26 cellular contexts compared by ENCODE assay signal in the genomic region with DNA sequence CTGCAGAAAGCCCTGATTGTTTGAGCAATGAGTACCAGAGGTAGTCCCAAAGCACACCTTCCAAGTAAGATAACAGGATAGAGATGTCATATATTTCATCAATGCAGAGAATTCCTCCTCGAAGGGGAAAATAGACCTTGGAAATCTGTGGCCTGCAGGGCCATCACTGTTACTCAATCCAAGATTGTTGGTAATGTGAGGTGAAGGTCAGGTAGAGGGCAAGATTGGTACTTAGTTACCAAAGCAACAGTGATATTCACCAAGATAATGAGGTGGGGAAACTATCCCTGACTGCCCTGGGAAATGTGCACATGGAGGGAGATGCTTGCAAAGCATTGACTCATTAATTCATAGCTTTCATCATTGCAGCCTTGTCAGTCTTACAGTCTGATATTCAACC.
DNase-seq lines count a peak whose midpoint lies in the region; FAIRE-seq and TF ChIP-seq lines count a peak whose summit lies in the region.
"Had no signal": no experiment of that assay in that cellular context is flagged by ENCODE, and none has a peak within 500 bp of the region (broad histone marks: within the 10 kb centered on the region; RNA-seq: fewer than 3 reads in every experiment).

No MANE protein-coding gene starts in this region.

- H3K36me3 Mint-ChIP-seq in MCF 10A (ENCODE audit: insufficient read depth, unreplicated experiment), result no peaks in the 10 kb centered on the region
- no peaks in the 10 kb centered on the region for H3K36me3 Mint-ChIP-seq in neural progenitor cell
- H3K36me3 Mint-ChIP-seq: CD14-positive monocyte; CD8-positive, alpha-beta memory T cell had no signal

- no peak overlapping the region for H4K5ac ChIP-seq in H1 (ENCODE audit: insufficient read length, low read depth, low read length)

- no peaks in the 10 kb centered on the region for H3K79me2 ChIP-seq in mammary epithelial cell (ENCODE audit: insufficient read depth, low read length)
- H3K79me2 ChIP-seq in H1 (ENCODE audit: control insufficient read depth in 1 of 2, insufficient read depth in 2 of 2, low read length in 2 of 2), result no peaks in the 10 kb centered on the region
- H3K79me2 ChIP-seq in neural progenitor cell (ENCODE audit: low read depth), result no peaks in the 10 kb centered on the region

- WGBS in mammary epithelial cell (ENCODE audit: low coverage, missing lambda C conversion rate), result 15% methylated on average over 1 of the region's 1 CpG
- 92% methylated on average over 1 of the region's 1 CpG; no CpG with 5 or more reads in 1 of the 2 experiments for WGBS in H1 (ENCODE audit: extremely low coverage in 1 of 2, insufficient coverage in 1 of 2, insufficient read length in 1 of 2, insufficient replicate concordance in 2 of 2, low coverage in 1 of 2, low lambda C conversion rate in 2 of 2, missing lambda C conversion rate in 1 of 2), 2 experiments

- no peak overlapping the region for H3K14ac ChIP-seq in H1 (ENCODE audit: insufficient read length)

- no peak for TF ChIP-seq RAD21 in H1 (IDR thresholded peaks at IDR 0.05 in 1 of 2, conservative IDR thresholded peaks at IDR 0.05 in 1 of 2; ENCODE audit: low read depth in 2 of 2, low read length in 2 of 2)

- H3K27me3 ChIP-seq in mammary epithelial cell (ENCODE audit: insufficient read depth, low read length), result no peaks in the 10 kb centered on the region
- no peaks in the 10 kb centered on the region for H3K27me3 ChIP-seq in H1 (replicated peaks in 1 of 4; ENCODE audit: control insufficient read depth in 3 of 4, extremely low read depth in 1 of 4, insufficient read depth in 3 of 4, low read length in 3 of 4)
- H3K27me3 ChIP-seq in neural progenitor cell, result no peaks in the 10 kb centered on the region
- H3K27me3 ChIP-seq: BE2C; BLaER1 treated with 17β-estradiol and CSF1 and Interleukin-3, amounts not matched to agents 10 nM and 100 nM had no signal

- H2AFZ ChIP-seq in mammary epithelial cell (ENCODE audit: low read depth, low read length) (no peak overlapping the region), H1 (ENCODE audit: low read length) (0 out of 2 replicates have a peak overlapping the region, but pooled peaks have one; percentile 14), neural progenitor cell (replicated peaks) (peak overlapping the region; percentile 13)

- H3K79me1 ChIP-seq in H1 (ENCODE audit: low read depth, low read length), result no peaks in the 10 kb centered on the region

- no peak overlapping the region for H3K23ac ChIP-seq in H1 (ENCODE audit: insufficient read length)

- H2BK15ac ChIP-seq in H1 (ENCODE audit: low read length), result no peak overlapping the region

- no peaks in the 10 kb centered on the region for H4K20me1 ChIP-seq in mammary epithelial cell (ENCODE audit: insufficient read depth, low read length)
- no peaks in the 10 kb centered on the region for H4K20me1 ChIP-seq in H1 (replicated peaks in 1 of 2; ENCODE audit: control insufficient read depth in 1 of 2, insufficient read depth in 2 of 2, low read length in 2 of 2)
- H4K20me1 ChIP-seq in neural progenitor cell (ENCODE audit: low read depth), result no peaks in the 10 kb centered on the region
- H4K20me1 ChIP-seq: BLaER1 treated with 17β-estradiol and CSF1 and Interleukin-3, amounts not matched to agents 10 nM and 100 nM had no signal

- H3K4me1 Mint-ChIP-seq in MCF 10A (ENCODE audit: insufficient read depth, unreplicated experiment) (peaks cover 22% of the 10 kb centered on the region), neural progenitor cell (no peaks in the 10 kb centered on the region)
- H3K4me1 Mint-ChIP-seq: CD14-positive monocyte; CD8-positive, alpha-beta memory T cell had no signal

- no peak for TF ChIP-seq EP300 in H1 (IDR thresholded peaks at IDR 0.05; ENCODE audit: borderline replicate concordance in 1 of 2, low read depth in 2 of 2, low read length in 2 of 2)

- intact Hi-C loops in MCF 10A (cut with micrococcal nuclease) (no loop called here), mammary epithelial cell (cut with micrococcal nuclease) (no loop called here)

- no peak for FAIRE-seq in H1 (lab: Jason Lieb, UNC)
- FAIRE-seq: A204.1, D721Med, GM12891, GM18507 had no signal

- H2AK5ac ChIP-seq in H1 (ENCODE audit: low read depth, low read length), result no peak overlapping the region

- H3K4me2 ChIP-seq in mammary epithelial cell (ENCODE audit: insufficient read depth, low read depth, low read length) (no peak overlapping the region), H1 (ENCODE audit: insufficient read depth in 1 of 2, low read depth in 2 of 2, low read length in 2 of 2) (no peak overlapping the region), neural progenitor cell (no peak overlapping the region)
- H3K4me2 ChIP-seq: BLaER1 treated with 17β-estradiol and CSF1 and Interleukin-3, amounts not matched to agents 10 nM and 100 nM had no signal

- DNase-seq in MCF 10A (ENCODE audit: unreplicated experiment) (no peak), mammary epithelial cell (no peak), H1 (ENCODE audit: low read depth in 1 of 2, low spot score in 2 of 2) (no peak), neural progenitor cell (ENCODE audit: low spot score) (no peak), NCI-H446 (lab: John Stamatoyannopoulos, UW) (no peak), GF-D8 (lab: John Stamatoyannopoulos, UW) (no peak), ureter (ENCODE audit: low spot score) (no peak), SIG-M5 treated with dmso at 0.1 percent for 504 hours (lab: John Stamatoyannopoulos, UW; ENCODE audit: unreplicated experiment) (no peak)
- DNase-seq: AML-193; BE2C; CD4-positive, alpha-beta T cell; CD8-positive, alpha-beta memory T cell; DMS 273 treated with DMSO at 0.1 percent for 48 hours; DMS79; EL; GDM1; GOT3; H7; HCEC 1CT had no signal

- H3K4me1 ChIP-seq in mammary epithelial cell (ENCODE audit: insufficient read depth, low read length) (peaks cover 4% of the 10 kb centered on the region), H1 (replicated peaks in 1 of 4; ENCODE audit: control insufficient read depth in 3 of 4, insufficient read depth in 4 of 4, low read length in 3 of 4) (no peaks in the 10 kb centered on the region), neural progenitor cell (no peaks in the 10 kb centered on the region)
- H3K4me1 ChIP-seq: BE2C; BLaER1 treated with 17β-estradiol and CSF1 and Interleukin-3, amounts not matched to agents 10 nM and 100 nM had no signal

- no peak overlapping the region for H2BK120ac ChIP-seq in H1 (replicated peaks; ENCODE audit: low read depth, low read length)

- H2BK5ac ChIP-seq in H1 (ENCODE audit: low read depth, low read length), result no peak overlapping the region

- H2BK20ac ChIP-seq in H1 (ENCODE audit: low read length), result no peak overlapping the region

- no peak overlapping the region for H4K91ac ChIP-seq in H1 (replicated peaks; ENCODE audit: insufficient read length, low read length)

- in situ Hi-C loops in mammary epithelial cell (cut with MboI; ENCODE audit: low sequenced_read_pairs in 2 of 2), result no loop called here

- H3K36me3 ChIP-seq in mammary epithelial cell (ENCODE audit: insufficient read depth, low read length) (no peaks in the 10 kb centered on the region), H1 (ENCODE audit: control insufficient read depth in 2 of 4, insufficient read depth in 4 of 4, low read length in 3 of 4) (no peaks in the 10 kb centered on the region), neural progenitor cell (no peaks in the 10 kb centered on the region)
- H3K36me3 ChIP-seq: BE2C; BLaER1 treated with 17β-estradiol and CSF1 and Interleukin-3, amounts not matched to agents 10 nM and 100 nM had no signal

- no peak for TF ChIP-seq CTCF in MCF 10A (IDR thresholded peaks at IDR 0.05; ENCODE audit: unreplicated experiment)
- TF ChIP-seq CTCF in mammary epithelial cell (conservative IDR thresholded peaks at IDR 0.05 in 1 of 2, IDR thresholded peaks at IDR 0.05 in 1 of 2; ENCODE audit: extremely low read depth in 1 of 2, insufficient read depth in 1 of 2, low read depth in 1 of 2, low read length in 2 of 2), result no peak
- TF ChIP-seq CTCF in H1 (IDR thresholded peaks at IDR 0.05; ENCODE audit: control extremely low read depth in 1 of 3, insufficient read depth in 1 of 3, low read depth in 1 of 3, low read length in 3 of 3), result no peak
- no peak for TF ChIP-seq CTCF in neural progenitor cell (IDR thresholded peaks at IDR 0.05)

- TF ChIP-seq POLR2A in H1 (IDR thresholded peaks at IDR 0.05; ENCODE audit: control extremely low read depth in 1 of 2, low read depth in 2 of 2, low read length in 2 of 2), result no peak

- no peak overlapping the region for H4K8ac ChIP-seq in H1 (ENCODE audit: extremely low read depth, insufficient read depth, low read length)

- H3K4me3 Mint-ChIP-seq in MCF 10A (ENCODE audit: unreplicated experiment) (peak overlapping the region; percentile 24), neural progenitor cell (no peak overlapping the region)
- H3K4me3 Mint-ChIP-seq: CD14-positive monocyte; CD4-positive, alpha-beta T cell; CD8-positive, alpha-beta memory T cell had no signal

- H3K23me2 ChIP-seq in H1 (ENCODE audit: low read depth, low read length), result no peaks in the 10 kb centered on the region

- H3F3A ChIP-seq in neural progenitor cell (ENCODE audit: low read depth), result no peaks in the 10 kb centered on the region

- H3K27me3 Mint-ChIP-seq in MCF 10A (ENCODE audit: insufficient read depth, unreplicated experiment) (no peaks in the 10 kb centered on the region), neural progenitor cell (ENCODE audit: insufficient read depth, low read depth) (no peaks in the 10 kb centered on the region)
- H3K27me3 Mint-ChIP-seq: CD4-positive, alpha-beta T cell; CD8-positive, alpha-beta memory T cell had no signal

- H3K9me3 ChIP-seq in mammary epithelial cell (replicated peaks; ENCODE audit: insufficient read depth, low read length), result no peaks in the 10 kb centered on the region
- H3K9me3 ChIP-seq in H1 (ENCODE audit: insufficient read depth in 2 of 2, low read depth in 1 of 2, low read length in 1 of 2), result no peaks in the 10 kb centered on the region
- no peaks in the 10 kb centered on the region for H3K9me3 ChIP-seq in neural progenitor cell (ENCODE audit: low read depth)
- H3K9me3 ChIP-seq: BE2C had no signal

- H3K9me3 Mint-ChIP-seq in MCF 10A (ENCODE audit: unreplicated experiment) (no peaks in the 10 kb centered on the region), neural progenitor cell (no peaks in the 10 kb centered on the region)

- H3K56ac ChIP-seq in H1 (replicated peaks; ENCODE audit: insufficient read length, low read depth, low read length), result no peak overlapping the region

- H3K18ac ChIP-seq in H1 (ENCODE audit: extremely low read depth, low read length), result no peak overlapping the region

- POLR2A ChIA-PET in MCF 10A (lab: Yijun Ruan, JAX) (no interaction called here), H1 (lab: Charles Lee; ENCODE audit: partially characterized antibody) (no interaction called here)

- H3K9ac ChIP-seq in mammary epithelial cell (ENCODE audit: insufficient read depth, low read length), result no peak overlapping the region
- no peak overlapping the region for H3K9ac ChIP-seq in H1 (replicated peaks in 1 of 4; ENCODE audit: extremely low read depth in 1 of 4, low read depth in 3 of 4, low read length in 3 of 4)
- no peak overlapping the region for H3K9ac ChIP-seq in neural progenitor cell
- H3K9ac ChIP-seq: BLaER1 treated with 17β-estradiol and CSF1 and Interleukin-3, amounts not matched to agents 10 nM and 100 nM had no signal

- no peak overlapping the region for H3K4ac ChIP-seq in H1 (replicated peaks; ENCODE audit: insufficient read length, low read depth, low read length)

- H3K27ac ChIP-seq in mammary epithelial cell (ENCODE audit: insufficient read depth, low read depth, low read length), result no peak overlapping the region
- H3K27ac ChIP-seq in H1 (ENCODE audit: low read depth, low read length), result no peak overlapping the region
- no peak overlapping the region for H3K27ac ChIP-seq in neural progenitor cell
- H3K27ac ChIP-seq: 22Rv1; BLaER1 treated with 17β-estradiol and CSF1 and Interleukin-3, amounts not matched to agents 10 nM and 100 nM had no signal

- dilution Hi-C loops in mammary epithelial cell (cut with HindIII; ENCODE audit: low sequenced_read_pairs), result no loop called here

- no peak overlapping the region for H2BK12ac ChIP-seq in H1 (ENCODE audit: low read depth, low read length)

- CTCF ChIA-PET in MCF 10A (lab: Yijun Ruan, JAX), result no interaction called here
- CTCF ChIA-PET in mammary epithelial cell (lab: Charles Lee; ENCODE audit: low non-redundant PET), result no interaction called here
- CTCF ChIA-PET in H1 (lab: Charles Lee; ENCODE audit: partially characterized antibody), result interaction anchor here (1.6 kb wide), 1 partner anchor 213 kb away, joined by 4 read pairs; no protein-coding TSS in a partner anchor

- H3K4me3 ChIP-seq in mammary epithelial cell (replicated peaks in 1 of 3; ENCODE audit: insufficient read depth in 1 of 3, low read depth in 2 of 3, low read length in 3 of 3), result no peak overlapping the region
- H3K4me3 ChIP-seq in H1 (ENCODE audit: extremely low read depth in 1 of 4, insufficient read depth in 2 of 4, low read depth in 3 of 4, low read length in 4 of 4), result no peak overlapping the region
- no peak overlapping the region for H3K4me3 ChIP-seq in neural progenitor cell
- H3K4me3 ChIP-seq: BLaER1 treated with 17β-estradiol and CSF1 and Interleukin-3, amounts not matched to agents 10 nM and 100 nM had no signal

- BruUV-seq in MCF 10A (replicated peaks; lab: Mats Ljungman, UMichigan) (no TSS peak), mammary epithelial cell (replicated peaks; lab: Mats Ljungman, UMichigan) (no TSS peak)

- H3K27ac Mint-ChIP-seq in MCF 10A (ENCODE audit: low read depth, unreplicated experiment), result no peak overlapping the region
- H3K27ac Mint-ChIP-seq in neural progenitor cell, result no peak overlapping the region
- H3K27ac Mint-ChIP-seq: CD14-positive monocyte; CD4-positive, alpha-beta T cell; CD8-positive, alpha-beta memory T cell had no signal
